In genomic region chr16:10927497-10928112, GRCh38 we compare ENCODE assay signal across 20 cellular contexts. TPM values are rescaled to one million over a fixed set of nuclear protein-coding genes. Genes with fewer than 3 reads are reported as not detected.
"Had no signal": no experiment of that assay in that cellular context is flagged by ENCODE, and none has a peak within 500 bp of the region (broad histone marks: within the 10 kb centered on the region; RNA-seq: fewer than 3 reads in every experiment).

No MANE protein-coding gene starts in this region.

- DNase-seq: activated CD4-positive, alpha-beta T cell treated with anti-CD3 and anti-CD28 coated beads, Interleukin-2, amount 50 U/mL, for 1 hour; activated CD4-positive, CD25-positive, alpha-beta regulatory T cell treated with anti-CD3 and anti-CD28 coated beads, Interleukin-2, amount 50 U/mL, for 72 hours; activated CD8-positive, alpha-beta memory T cell treated with anti-CD3 and anti-CD28 coated beads, Interleukin-2, amount 50 U/mL, for 4 hours; activated effector memory CD4-positive, alpha-beta T cell treated with Interleukin-2 at 50 U/mL for 16 hours; activated naive CD4-positive, alpha-beta T cell treated with anti-CD3 and anti-CD28 coated beads, Interleukin-2, amount 10 ng/mL, durations not matched to agents 7 days and 5 days; activated T-cell treated with anti-CD3 and anti-CD28 coated beads, Interleukin-2, amount 50 U/mL, for 4 hours; colonic mucosa; erythroblast; foreskin melanocyte; glutamatergic neuron; hippocampal formation; left colon; midbrain; stimulated activated CD4-positive, alpha-beta T cell treated with anti-CD3 and anti-CD28 coated beads, Interleukin-2, amount 100 ng/mL, for 24 hours; stomach; T-cell; trophoblast cell had no signal

- H3K27me3 Mint-ChIP-seq: activated naive CD4-positive, alpha-beta T cell treated with anti-CD3 and anti-CD28 coated beads, Interleukin-2, amount 10 ng/mL, durations not matched to agents 7 days and 5 days; central memory CD8-positive, alpha-beta T cell; progenitor cell of endocrine pancreas; T-cell had no signal

- ATAC-seq: activated T-cell treated with anti-CD3 and anti-CD28 coated beads, Interleukin-2, amount 50 U/mL, for 4 hours; left colon; T-cell had no signal

- H3K9me3 Mint-ChIP-seq: activated naive CD4-positive, alpha-beta T cell treated with anti-CD3 and anti-CD28 coated beads, Interleukin-2, amount 10 ng/mL, durations not matched to agents 7 days and 5 days; activated T-cell treated with anti-CD3 and anti-CD28 coated beads, Interleukin-2, amount 50 U/mL, for 4 hours; central memory CD8-positive, alpha-beta T cell; neural crest cell; T-cell had no signal

- H3K4me1 Mint-ChIP-seq: neural crest cell had no signal

- H3K27ac Mint-ChIP-seq: activated naive CD4-positive, alpha-beta T cell treated with anti-CD3 and anti-CD28 coated beads, Interleukin-2, amount 10 ng/mL, durations not matched to agents 7 days and 5 days; progenitor cell of endocrine pancreas had no signal

- H3K4me3 Mint-ChIP-seq: activated naive CD4-positive, alpha-beta T cell treated with anti-CD3 and anti-CD28 coated beads, Interleukin-2, amount 10 ng/mL, durations not matched to agents 7 days and 5 days; activated T-cell treated with anti-CD3 and anti-CD28 coated beads, Interleukin-2, amount 50 U/mL, for 4 hours; central memory CD8-positive, alpha-beta T cell; neural crest cell had no signal

RNA-seq across cellular contexts. Expression of gene CIITA, which starts 50.6 kb away (rescaled TPM):
- total RNA-seq: neural crest cell, progenitor cell of endocrine pancreas had no signal
